Comparison of ENCODE assay signal across 1 cellular context in the genomic region with DNA sequence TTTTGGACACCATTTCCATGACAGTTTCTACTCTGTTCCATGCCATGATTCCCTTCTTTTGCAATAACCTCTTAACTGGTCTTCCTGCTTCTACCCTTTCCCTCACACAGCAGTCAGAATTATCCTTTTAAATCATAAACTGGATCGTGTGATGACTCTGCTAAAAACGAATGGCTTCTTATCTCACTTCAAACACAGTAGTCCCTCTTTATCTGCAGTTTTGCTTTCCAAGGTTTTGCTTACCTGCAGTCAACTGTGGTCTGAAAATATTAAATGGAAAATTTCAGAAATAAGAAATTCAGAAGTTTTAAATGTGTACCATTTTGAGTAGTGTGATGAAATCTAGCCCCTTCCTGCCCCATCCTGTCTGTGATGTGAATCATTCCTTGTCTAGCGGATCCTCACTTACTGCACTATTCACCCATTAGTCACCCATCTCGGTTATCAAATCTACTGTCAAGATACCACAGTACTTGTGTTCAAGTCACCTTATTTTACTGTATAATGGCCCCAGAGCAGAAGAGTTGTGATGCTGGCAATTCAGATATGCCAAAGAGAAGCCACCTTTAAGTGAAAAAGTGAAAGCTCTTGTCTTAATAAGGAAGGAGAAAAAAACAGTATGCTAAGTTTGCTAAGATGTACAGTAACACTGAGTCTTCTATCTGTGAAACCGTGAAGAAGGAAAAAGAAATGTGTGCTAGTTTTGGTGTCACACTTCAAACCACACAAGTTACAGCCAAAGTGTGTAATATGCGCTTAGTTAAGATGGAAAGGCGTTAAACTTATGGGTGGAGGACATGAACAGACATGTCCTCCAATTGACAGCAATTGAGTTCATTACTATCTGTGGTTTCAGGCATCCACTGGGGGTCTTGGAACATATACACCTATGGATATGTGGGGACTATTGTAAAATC.
TF ChIP-seq lines count a peak whose summit lies in the region.

No MANE protein-coding gene starts in this region.

TF ChIP-seq in K562, 482 proteins besides CTCF, POLR2A, EP300 and RAD21 (continued from another document):
- TF ChIP-seq, protein P1, sequence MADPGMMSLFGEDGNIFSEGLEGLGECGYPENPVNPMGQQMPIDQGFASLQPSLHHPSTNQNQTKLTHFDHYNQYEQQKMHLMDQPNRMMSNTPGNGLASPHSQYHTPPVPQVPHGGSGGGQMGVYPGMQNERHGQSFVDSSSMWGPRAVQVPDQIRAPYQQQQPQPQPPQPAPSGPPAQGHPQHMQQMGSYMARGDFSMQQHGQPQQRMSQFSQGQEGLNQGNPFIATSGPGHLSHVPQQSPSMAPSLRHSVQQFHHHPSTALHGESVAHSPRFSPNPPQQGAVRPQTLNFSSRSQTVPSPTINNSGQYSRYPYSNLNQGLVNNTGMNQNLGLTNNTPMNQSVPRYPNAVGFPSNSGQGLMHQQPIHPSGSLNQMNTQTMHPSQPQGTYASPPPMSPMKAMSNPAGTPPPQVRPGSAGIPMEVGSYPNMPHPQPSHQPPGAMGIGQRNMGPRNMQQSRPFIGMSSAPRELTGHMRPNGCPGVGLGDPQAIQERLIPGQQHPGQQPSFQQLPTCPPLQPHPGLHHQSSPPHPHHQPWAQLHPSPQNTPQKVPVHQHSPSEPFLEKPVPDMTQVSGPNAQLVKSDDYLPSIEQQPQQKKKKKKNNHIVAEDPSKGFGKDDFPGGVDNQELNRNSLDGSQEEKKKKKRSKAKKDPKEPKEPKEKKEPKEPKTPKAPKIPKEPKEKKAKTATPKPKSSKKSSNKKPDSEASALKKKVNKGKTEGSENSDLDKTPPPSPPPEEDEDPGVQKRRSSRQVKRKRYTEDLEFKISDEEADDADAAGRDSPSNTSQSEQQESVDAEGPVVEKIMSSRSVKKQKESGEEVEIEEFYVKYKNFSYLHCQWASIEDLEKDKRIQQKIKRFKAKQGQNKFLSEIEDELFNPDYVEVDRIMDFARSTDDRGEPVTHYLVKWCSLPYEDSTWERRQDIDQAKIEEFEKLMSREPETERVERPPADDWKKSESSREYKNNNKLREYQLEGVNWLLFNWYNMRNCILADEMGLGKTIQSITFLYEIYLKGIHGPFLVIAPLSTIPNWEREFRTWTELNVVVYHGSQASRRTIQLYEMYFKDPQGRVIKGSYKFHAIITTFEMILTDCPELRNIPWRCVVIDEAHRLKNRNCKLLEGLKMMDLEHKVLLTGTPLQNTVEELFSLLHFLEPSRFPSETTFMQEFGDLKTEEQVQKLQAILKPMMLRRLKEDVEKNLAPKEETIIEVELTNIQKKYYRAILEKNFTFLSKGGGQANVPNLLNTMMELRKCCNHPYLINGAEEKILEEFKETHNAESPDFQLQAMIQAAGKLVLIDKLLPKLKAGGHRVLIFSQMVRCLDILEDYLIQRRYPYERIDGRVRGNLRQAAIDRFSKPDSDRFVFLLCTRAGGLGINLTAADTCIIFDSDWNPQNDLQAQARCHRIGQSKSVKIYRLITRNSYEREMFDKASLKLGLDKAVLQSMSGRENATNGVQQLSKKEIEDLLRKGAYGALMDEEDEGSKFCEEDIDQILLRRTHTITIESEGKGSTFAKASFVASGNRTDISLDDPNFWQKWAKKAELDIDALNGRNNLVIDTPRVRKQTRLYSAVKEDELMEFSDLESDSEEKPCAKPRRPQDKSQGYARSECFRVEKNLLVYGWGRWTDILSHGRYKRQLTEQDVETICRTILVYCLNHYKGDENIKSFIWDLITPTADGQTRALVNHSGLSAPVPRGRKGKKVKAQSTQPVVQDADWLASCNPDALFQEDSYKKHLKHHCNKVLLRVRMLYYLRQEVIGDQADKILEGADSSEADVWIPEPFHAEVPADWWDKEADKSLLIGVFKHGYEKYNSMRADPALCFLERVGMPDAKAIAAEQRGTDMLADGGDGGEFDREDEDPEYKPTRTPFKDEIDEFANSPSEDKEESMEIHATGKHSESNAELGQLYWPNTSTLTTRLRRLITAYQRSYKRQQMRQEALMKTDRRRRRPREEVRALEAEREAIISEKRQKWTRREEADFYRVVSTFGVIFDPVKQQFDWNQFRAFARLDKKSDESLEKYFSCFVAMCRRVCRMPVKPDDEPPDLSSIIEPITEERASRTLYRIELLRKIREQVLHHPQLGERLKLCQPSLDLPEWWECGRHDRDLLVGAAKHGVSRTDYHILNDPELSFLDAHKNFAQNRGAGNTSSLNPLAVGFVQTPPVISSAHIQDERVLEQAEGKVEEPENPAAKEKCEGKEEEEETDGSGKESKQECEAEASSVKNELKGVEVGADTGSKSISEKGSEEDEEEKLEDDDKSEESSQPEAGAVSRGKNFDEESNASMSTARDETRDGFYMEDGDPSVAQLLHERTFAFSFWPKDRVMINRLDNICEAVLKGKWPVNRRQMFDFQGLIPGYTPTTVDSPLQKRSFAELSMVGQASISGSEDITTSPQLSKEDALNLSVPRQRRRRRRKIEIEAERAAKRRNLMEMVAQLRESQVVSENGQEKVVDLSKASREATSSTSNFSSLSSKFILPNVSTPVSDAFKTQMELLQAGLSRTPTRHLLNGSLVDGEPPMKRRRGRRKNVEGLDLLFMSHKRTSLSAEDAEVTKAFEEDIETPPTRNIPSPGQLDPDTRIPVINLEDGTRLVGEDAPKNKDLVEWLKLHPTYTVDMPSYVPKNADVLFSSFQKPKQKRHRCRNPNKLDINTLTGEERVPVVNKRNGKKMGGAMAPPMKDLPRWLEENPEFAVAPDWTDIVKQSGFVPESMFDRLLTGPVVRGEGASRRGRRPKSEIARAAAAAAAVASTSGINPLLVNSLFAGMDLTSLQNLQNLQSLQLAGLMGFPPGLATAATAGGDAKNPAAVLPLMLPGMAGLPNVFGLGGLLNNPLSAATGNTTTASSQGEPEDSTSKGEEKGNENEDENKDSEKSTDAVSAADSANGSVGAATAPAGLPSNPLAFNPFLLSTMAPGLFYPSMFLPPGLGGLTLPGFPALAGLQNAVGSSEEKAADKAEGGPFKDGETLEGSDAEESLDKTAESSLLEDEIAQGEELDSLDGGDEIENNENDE (IDR thresholded peaks at IDR 0.05; ENCODE audit: low read depth, low read length), result no peak
- no peak for TF ChIP-seq KLF6 (CRISPR knock-in tag; IDR thresholded peaks at IDR 0.05; ENCODE audit: borderline replicate concordance)
- no peak for TF ChIP-seq ZNF57 (CRISPR knock-in tag; IDR thresholded peaks at IDR 0.05)
- no peak for TF ChIP-seq NR2C2 (CRISPR knock-in tag; IDR thresholded peaks at IDR 0.05)
- no peak for TF ChIP-seq NR2C2 (tag; IDR thresholded peaks at IDR 0.05)
- no peak for TF ChIP-seq EP400 (IDR thresholded peaks at IDR 0.05)
- no peak for TF ChIP-seq E2F3 (CRISPR knock-in tag; IDR thresholded peaks at IDR 0.05)
- no peak for TF ChIP-seq ZNF431 (CRISPR knock-in tag; IDR thresholded peaks at IDR 0.05)
- TF ChIP-seq MAFF (IDR thresholded peaks at IDR 0.05; ENCODE audit: low read length), result peak; percentile 52; the same call in 1 of the 2 replicates
- TF ChIP-seq XRCC4 (IDR thresholded peaks at IDR 0.05; ENCODE audit: extremely low read depth, insufficient read depth, insufficient read length), result no peak
- no peak for TF ChIP-seq BCL6 (CRISPR knock-in tag; IDR thresholded peaks at IDR 0.05)
- TF ChIP-seq NR2C1 (IDR thresholded peaks at IDR 0.05), result no peak
- no peak for TF ChIP-seq NR2C1 (tag; IDR thresholded peaks at IDR 0.05)
- peak; percentile 74; the same call in 1 of the 2 replicates for TF ChIP-seq SMARCA4 (IDR thresholded peaks at IDR 0.05)
- TF ChIP-seq ZFP30 (CRISPR knock-in tag; IDR thresholded peaks at IDR 0.05; ENCODE audit: borderline replicate concordance), result no peak
- TF ChIP-seq, protein P2, sequence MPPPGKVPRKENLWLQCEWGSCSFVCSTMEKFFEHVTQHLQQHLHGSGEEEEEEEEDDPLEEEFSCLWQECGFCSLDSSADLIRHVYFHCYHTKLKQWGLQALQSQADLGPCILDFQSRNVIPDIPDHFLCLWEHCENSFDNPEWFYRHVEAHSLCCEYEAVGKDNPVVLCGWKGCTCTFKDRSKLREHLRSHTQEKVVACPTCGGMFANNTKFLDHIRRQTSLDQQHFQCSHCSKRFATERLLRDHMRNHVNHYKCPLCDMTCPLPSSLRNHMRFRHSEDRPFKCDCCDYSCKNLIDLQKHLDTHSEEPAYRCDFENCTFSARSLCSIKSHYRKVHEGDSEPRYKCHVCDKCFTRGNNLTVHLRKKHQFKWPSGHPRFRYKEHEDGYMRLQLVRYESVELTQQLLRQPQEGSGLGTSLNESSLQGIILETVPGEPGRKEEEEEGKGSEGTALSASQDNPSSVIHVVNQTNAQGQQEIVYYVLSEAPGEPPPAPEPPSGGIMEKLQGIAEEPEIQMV (tag; conservative IDR thresholded peaks at IDR 0.05; ENCODE audit: low read depth), result no peak
TF ChIP-seq in K562: peak in this region for 25.
